ENCODE assay signal across 10 cellular contexts in the genomic region with DNA sequence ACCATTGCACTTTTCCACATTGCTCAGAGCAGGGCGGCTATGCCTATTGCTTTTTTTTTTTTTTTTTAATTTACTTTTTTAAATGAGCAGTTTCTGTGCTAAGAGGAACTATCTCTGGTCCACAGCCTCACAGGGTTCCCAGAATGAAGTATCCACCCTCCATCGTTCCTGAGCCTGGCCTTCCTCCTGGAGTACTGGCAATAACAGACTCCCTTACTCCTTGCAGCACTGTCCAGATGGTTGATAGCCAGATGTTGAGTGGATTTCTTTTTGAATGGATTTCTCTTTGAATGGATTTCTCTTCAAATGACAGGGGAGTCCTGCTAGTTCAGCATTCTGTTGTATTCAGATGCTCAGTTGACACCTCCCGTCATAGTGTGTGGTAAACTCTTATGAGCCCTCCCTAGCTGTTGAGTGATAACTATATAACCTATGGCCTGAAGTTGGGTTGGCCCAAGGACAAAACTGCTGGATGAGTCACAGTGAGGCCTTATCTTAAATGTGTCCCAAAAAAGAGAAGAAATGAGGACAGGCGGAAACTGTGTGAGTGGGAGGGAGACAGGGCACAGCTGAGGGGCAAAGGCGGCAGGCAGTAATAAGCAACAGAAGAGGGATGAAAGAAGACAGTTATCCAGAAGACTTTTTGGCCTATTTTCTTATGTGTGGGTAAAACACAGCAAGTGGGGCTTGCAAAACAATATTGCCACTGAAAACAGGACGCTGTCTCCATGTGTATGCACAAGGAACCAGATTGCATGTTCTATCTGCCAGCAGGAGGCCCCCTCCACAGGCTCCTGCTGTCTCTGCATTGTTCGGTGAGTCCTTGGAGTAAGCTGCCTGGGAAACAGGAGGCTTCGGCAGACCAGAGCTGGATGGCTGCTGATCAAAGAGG.
DNase-seq lines count a peak whose midpoint lies in the region; ATAC-seq, FAIRE-seq and TF ChIP-seq lines count a peak whose summit lies in the region.
"Had no signal": no experiment of that assay in that cellular context is flagged by ENCODE, and none has a peak within 500 bp of the region (broad histone marks: within the 10 kb centered on the region; RNA-seq: fewer than 3 reads in every experiment).

No MANE protein-coding gene starts in this region.

- H3K9me3 ChIP-seq in A549 = no peaks in the 10 kb centered on the region
- no peaks in the 10 kb centered on the region for H3K9me3 ChIP-seq in body of pancreas
- H3K9me3 ChIP-seq in HepG2 (ENCODE audit: low read length) = no peaks in the 10 kb centered on the region

- no peaks in the 10 kb centered on the region for H3K36me3 Mint-ChIP-seq in Calu3 (ENCODE audit: insufficient read depth, unreplicated experiment)
- no peaks in the 10 kb centered on the region for H3K36me3 Mint-ChIP-seq in activated T-cell treated with anti-CD3 and anti-CD28 coated beads, Interleukin-2, amount 50 U/mL, for 24 hours (ENCODE audit: low read depth)

- no peaks in the 10 kb centered on the region for H4K20me1 ChIP-seq in HepG2 (ENCODE audit: insufficient read depth, low read length)

- ATAC-seq in A549 (peak in 1 of 2 experiments; percentile 81; a peak in 3 of 6 replicates), body of pancreas (peak; percentile 55), HepG2 (peak; percentile 86), GM18511 (IDR thresholded peaks at IDR 0.05; ENCODE audit: unreplicated experiment) (no peak), HG03469 (IDR thresholded peaks at IDR 0.05; ENCODE audit: unreplicated experiment) (no peak)

- H3K36me3 ChIP-seq in body of pancreas (replicated peaks in 1 of 2; ENCODE audit: insufficient read depth in 1 of 2, low read depth in 2 of 2) = no peaks in the 10 kb centered on the region
- no peaks in the 10 kb centered on the region for H3K36me3 ChIP-seq in HepG2 (replicated peaks in 1 of 2; ENCODE audit: control insufficient read depth in 1 of 2, insufficient read depth in 2 of 2, low read length in 2 of 2)

- peaks cover 35% of the 10 kb centered on the region for H3K4me1 ChIP-seq in A549
- H3K4me1 ChIP-seq in body of pancreas = no peaks in the 10 kb centered on the region
- 0 out of 2 replicates have a peak, but pooled peaks cover 3% of the 10 kb centered on the region for H3K4me1 ChIP-seq in HepG2 (ENCODE audit: insufficient read depth, low read length)

- in situ Hi-C loops in HepG2 (cut with HindIII; ENCODE audit: extremely low pct_ligation_motif_present, low pct_unique_long_range_greater_than_20kb) = no loop called here

- intact Hi-C loops in body of pancreas (cut with DNase I) = no loop called here
- intact Hi-C loops in HepG2 (cut with micrococcal nuclease; ENCODE audit: unreplicated experiment) = no loop called here
- intact Hi-C loops in Calu3 (cut with micrococcal nuclease; ENCODE audit: unreplicated experiment) = no loop called here

- no peak overlapping the region for H3K4me3 Mint-ChIP-seq in Calu3 (ENCODE audit: low read depth, unreplicated experiment)
- H3K4me3 Mint-ChIP-seq in activated T-cell treated with anti-CD3 and anti-CD28 coated beads, Interleukin-2, amount 50 U/mL, for 24 hours = no peak overlapping the region

- BruUV-seq in HepG2 (replicated peaks; lab: Mats Ljungman, UMichigan) = no TSS peak
- BruUV-seq in Calu3 (replicated peaks; lab: Mats Ljungman, UMichigan) = no TSS peak

- POLR2A ChIA-PET in A549 (lab: Yijun Ruan, JAX) = no interaction called here
- POLR2A ChIA-PET in HepG2 (lab: Yijun Ruan, JAX) = no interaction called here

- H3K27ac ChIP-seq in A549 (peak overlapping the region; percentile 18 to 77; a peak in 5 of 6 replicates), body of pancreas (peak overlapping the region in 1 of 4 donors; percentile 5), HepG2 (ENCODE audit: extremely low read length, insufficient read depth, low read length) (no peak overlapping the region)

- 85% methylated on average over 8 of the region's 8 CpGs for WGBS in A549 (ENCODE audit: missing lambda C conversion rate)
- WGBS in body of pancreas, 2 donors = 53 to 63% methylated on average over 8 of the region's 8 CpGs
- WGBS in HepG2 (ENCODE audit: low lambda C conversion rate) = 43% methylated on average over 6 of the region's 8 CpGs

- no peaks in the 10 kb centered on the region for H3K9me3 Mint-ChIP-seq in Calu3 (ENCODE audit: low read depth, unreplicated experiment)
- no peaks in the 10 kb centered on the region for H3K9me3 Mint-ChIP-seq in activated T-cell treated with anti-CD3 and anti-CD28 coated beads, Interleukin-2, amount 50 U/mL, for 24 hours

- H3K79me2 ChIP-seq in HepG2 (ENCODE audit: insufficient read depth, low read length) = no peaks in the 10 kb centered on the region

- CTCF ChIA-PET in A549 (lab: Yijun Ruan, JAX) = interaction anchor here (0.7 to 1.8 kb wide), 2 partner anchors 211 to 219 kb away, joined by 3 to 4 read pairs; no protein-coding TSS in a partner anchor
- CTCF ChIA-PET in HepG2 (lab: Yijun Ruan, JAX; ENCODE audit: low intra/inter-chr PET ratio, low total read pairs) = no interaction called here
- CTCF ChIA-PET in Calu3 (lab: Charles Lee) = no interaction called here

- no peak overlapping the region for H3K9ac ChIP-seq in HepG2 (ENCODE audit: insufficient read depth, low read depth, low read length)

- no peak overlapping the region for H3K27ac Mint-ChIP-seq in Calu3 (ENCODE audit: unreplicated experiment)
- H3K27ac Mint-ChIP-seq in activated T-cell treated with anti-CD3 and anti-CD28 coated beads, Interleukin-2, amount 50 U/mL, for 24 hours = no peak overlapping the region

- FAIRE-seq in A549 (lab: Jason Lieb, UNC) (no peak), HepG2 (lab: Jason Lieb, UNC) (no peak)

- TF ChIP-seq RAD21 in A549 (conservative IDR thresholded peaks at IDR 0.05 in 1 of 2, IDR thresholded peaks at IDR 0.05 in 1 of 2) (peak; percentile 17 to 26; a peak in 2 of 5 replicates), HepG2 (CRISPR knock-in tag; IDR thresholded peaks at IDR 0.05) (no peak)

- TF ChIP-seq EP300 in A549 (IDR thresholded peaks at IDR 0.05) = no peak
- TF ChIP-seq EP300 in HepG2 (IDR thresholded peaks at IDR 0.05; ENCODE audit: low read depth in 2 of 2, low read length in 2 of 2) = no peak
- no peak for TF ChIP-seq EP300 in HepG2 (CRISPR knock-in tag; IDR thresholded peaks at IDR 0.05; ENCODE audit: borderline replicate concordance)

- H3K4me2 ChIP-seq in A549 (0 out of 3 replicates have a peak overlapping the region, but pooled peaks have one; percentile 9), HepG2 (ENCODE audit: low read depth, low read length) (no peak overlapping the region)

- TF ChIP-seq POLR2A in A549 (IDR thresholded peaks at IDR 0.05; ENCODE audit: low read length) = no peak
- TF ChIP-seq POLR2A in body of pancreas (IDR thresholded peaks at IDR 0.05) = no peak
- no peak for TF ChIP-seq POLR2A in HepG2 (IDR thresholded peaks at IDR 0.05; ENCODE audit: insufficient read depth in 1 of 2, low read depth in 2 of 2, low read length in 2 of 2)

- no peak overlapping the region for H3K4me3 ChIP-seq in A549
- H3K4me3 ChIP-seq in Jurkat, Clone E6-1 (ENCODE audit: low read length) = no peak overlapping the region
- H3K4me3 ChIP-seq in body of pancreas = no peak overlapping the region
- no peak overlapping the region for H3K4me3 ChIP-seq in HepG2 (replicated peaks in 1 of 3; ENCODE audit: insufficient read depth in 1 of 3, low read depth in 2 of 3, low read length in 3 of 3)

- peaks cover 5% of the 10 kb centered on the region for H3K27me3 Mint-ChIP-seq in Calu3 (ENCODE audit: unreplicated experiment)
- peaks cover 41% of the 10 kb centered on the region for H3K27me3 Mint-ChIP-seq in activated T-cell treated with anti-CD3 and anti-CD28 coated beads, Interleukin-2, amount 50 U/mL, for 24 hours

- DNase-seq in A549 (ENCODE audit: low read depth in 1 of 2, low spot score in 1 of 2) = peak in 1 of 2 experiments; percentile 48
- DNase-seq in Jurkat, Clone E6-1 (ENCODE audit: low read depth, low spot score) = peak; percentile 28
- DNase-seq in body of pancreas = peak in 2 of 4 donors; percentile 39 to 48
- peak; percentile 23 for DNase-seq in HepG2 (ENCODE audit: low spot score)
- no peak for DNase-seq in Calu3
- no peak for DNase-seq in activated T-cell treated with anti-CD3 and anti-CD28 coated beads, Interleukin-2, amount 50 U/mL, for 24 hours
- DNase-seq: DMS79, NCI-H1417 treated with DMSO at 0.1 percent for 48 hours had no signal

- peaks cover 13% of the 10 kb centered on the region for H3K4me1 Mint-ChIP-seq in Calu3 (ENCODE audit: low read depth, unreplicated experiment)
- peaks cover 2% of the 10 kb centered on the region for H3K4me1 Mint-ChIP-seq in activated T-cell treated with anti-CD3 and anti-CD28 coated beads, Interleukin-2, amount 50 U/mL, for 24 hours (ENCODE audit: low read depth)

- H3K27me3 ChIP-seq in body of pancreas (no peaks in the 10 kb centered on the region), HepG2 (ENCODE audit: control insufficient read depth in 1 of 2, insufficient read depth in 2 of 2, low read length in 2 of 2) (peaks cover 0 to 7% of the 10 kb centered on the region in 2 experiments; a peak in 2 of 5 replicates)

- no peak overlapping the region for H2AFZ ChIP-seq in HepG2 (ENCODE audit: low read length)

- no peak for TF ChIP-seq CTCF in A549 (IDR thresholded peaks at IDR 0.05)
- peak in 2 of 7 experiments; percentile 16 to 34 for TF ChIP-seq CTCF in body of pancreas (IDR thresholded peaks at IDR 0.05)
- TF ChIP-seq CTCF in HepG2 (CRISPR knock-in tag; IDR thresholded peaks at IDR 0.05) = peak; percentile 32; the same call in 1 of the 2 replicates
- no peak for TF ChIP-seq CTCF in Calu3 (IDR thresholded peaks at IDR 0.05; ENCODE audit: unreplicated experiment)

TF ChIP-seq in A549, 52 proteins besides CTCF, POLR2A, EP300 and RAD21:
- no peak for TF ChIP-seq TFCP2L1 (CRISPR knock-in tag; IDR thresholded peaks at IDR 0.05)
- peak; percentile 23; the same call in 1 of the 3 replicates for TF ChIP-seq SMC3 (IDR thresholded peaks at IDR 0.05)

TF ChIP-seq in HepG2, 621 proteins besides CTCF, POLR2A, EP300 and RAD21:
- TF ChIP-seq SMC3 (IDR thresholded peaks at IDR 0.05; ENCODE audit: low read length) = peak; percentile 13; the same call in 1 of the 2 replicates
- no peak for TF ChIP-seq ZNF747 (CRISPR knock-in tag; IDR thresholded peaks at IDR 0.05; ENCODE audit: borderline replicate concordance)
TF ChIP-seq in HepG2: peak in this region for 1.

Comparison
In these comparisons a context has a peak if more than half of its experiments do, and no peak if none do; other contexts are left out.
1. ATAC-seq: peak in body of pancreas (single experiment) and HepG2 (single experiment); none in GM18511 (single experiment) and HG03469 (single experiment).
2. DNase-seq: peak in Jurkat, Clone E6-1 (single experiment) and HepG2 (single experiment); none in Calu3 (single experiment) and activated T-cell treated with anti-CD3 and anti-CD28 coated beads, Interleukin-2, amount 50 U/mL, for 24 hours (single experiment).
3. Of the 38 proteins assayed by ChIP-seq in both HepG2 and A549: peak only in HepG2: CTCF; only in A549: RAD21; in both: SMC3; in neither: 35.